ENCODE assay signal across 30 cellular contexts in the genomic region with DNA sequence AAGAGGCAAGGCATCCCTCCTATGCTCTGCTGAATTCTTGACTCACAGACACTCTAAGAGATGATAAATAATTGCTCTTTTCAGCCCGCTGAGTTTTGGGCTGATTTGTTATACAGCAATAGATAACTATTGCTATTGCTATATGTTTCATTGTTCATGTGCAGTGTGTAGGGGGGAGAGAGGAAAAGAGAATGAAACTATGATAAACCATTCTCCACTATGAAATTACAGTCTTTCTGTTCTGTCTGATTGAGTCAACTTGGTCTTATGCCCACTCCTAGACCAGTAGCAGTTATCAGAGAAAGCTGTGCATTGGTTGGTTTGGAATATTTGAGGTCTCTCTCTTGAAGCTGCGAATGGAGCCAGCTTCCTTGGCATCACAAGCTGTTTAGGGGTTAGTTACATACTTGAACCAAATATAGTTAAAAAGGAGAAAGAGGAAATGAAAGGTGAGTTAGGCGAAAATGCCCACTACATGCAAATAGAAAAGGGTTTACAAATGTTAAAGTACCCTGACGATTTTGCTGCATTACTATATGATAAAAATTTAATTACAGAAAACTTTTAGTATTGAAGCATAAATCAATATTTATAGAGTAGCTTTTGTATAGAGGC.
"Had no signal": no experiment of that assay in that cellular context is flagged by ENCODE, and none has a peak within 500 bp of the region (broad histone marks: within the 10 kb centered on the region; RNA-seq: fewer than 3 reads in every experiment).

No MANE protein-coding gene starts in this region.

- H3K27ac ChIP-seq: PC-9, SJSA1 had no signal

- H3K9ac ChIP-seq: SK-N-SH had no signal

- DNase-seq: NCI-H1048, NCI-H1092 treated with DMSO at 0.1 percent for 48 hours, NCI-H1105 treated with DMSO at 0.1 percent for 48 hours, NCI-H1417, NCI-H1436, NCI-H146, NCI-H1694, NCI-H187, NCI-H1930, NCI-H2029 treated with DMSO at 0.1 percent for 48 hours, NCI-H2081 treated with DMSO at 0.1 percent for 48 hours, NCI-H2107, NCI-H2171, NCI-H226, NCI-H446 treated with DMSO at 0.1 percent for 48 hours, NCI-H510A, NCI-H524, NCI-H526, NCI-H69, NCI-H748 treated with DMSO at 0.1 percent for 48 hours, NCI-H82, PC-9, Right ventricle myocardium superior, SHP77 treated with DMSO at 0.1 percent for 48 hours, SK-N-SH, SW 1271, T-helper 1 cell had no signal

- ATAC-seq: Panc1 had no signal

- FAIRE-seq: RCC 7860 had no signal

- H2AFZ ChIP-seq: PC-9 had no signal

- H3K9me3 ChIP-seq: SJSA1, SK-N-SH had no signal

- H3K27me3 ChIP-seq: SJSA1 had no signal

- H3K36me3 ChIP-seq: SJSA1 had no signal

- H3K4me2 ChIP-seq: PC-9, SK-N-SH had no signal

- H3K4me3 ChIP-seq: PC-9, SJSA1 had no signal
